In genomic region chr10:70579234-70580002, GRCh38 we compare ENCODE assay signal across 11 cellular contexts. TPM values are rescaled to one million over a fixed set of nuclear protein-coding genes. Genes with fewer than 3 reads are reported as not detected.
DNase-seq lines count a peak whose midpoint lies in the region; ATAC-seq, FAIRE-seq and TF ChIP-seq lines count a peak whose summit lies in the region.
"Had no signal": no experiment of that assay in that cellular context is flagged by ENCODE, and none has a peak within 500 bp of the region (broad histone marks: within the 10 kb centered on the region; RNA-seq: fewer than 3 reads in every experiment).

No MANE protein-coding gene starts in this region.

- TF ChIP-seq CTCF in RWPE2 (IDR thresholded peaks at IDR 0.05; ENCODE audit: poor library complexity, severe bottlenecking), result no peak

- H2AFZ ChIP-seq in ACC112 (ENCODE audit: low read length, unreplicated experiment), result peak overlapping the region; percentile 90

- H3K9me3 ChIP-seq in RWPE2 (ENCODE audit: severe bottlenecking), result no peaks in the 10 kb centered on the region
- H3K9me3 ChIP-seq in effector memory CD4-positive, alpha-beta T cell (ENCODE audit: control insufficient read depth, low read length), result no peaks in the 10 kb centered on the region

- H3K27me3 ChIP-seq in ACC112 (ENCODE audit: insufficient read depth, low read length), result no peaks in the 10 kb centered on the region
- no peaks in the 10 kb centered on the region for H3K27me3 ChIP-seq in RWPE2 (ENCODE audit: insufficient read depth, poor library complexity, severe bottlenecking)
- H3K27me3 ChIP-seq in effector memory CD4-positive, alpha-beta T cell (replicated peaks; ENCODE audit: control insufficient read depth, insufficient read depth, low read length, poor library complexity, severe bottlenecking), result no peaks in the 10 kb centered on the region

- H3K36me3 ChIP-seq in ACC112 (ENCODE audit: insufficient read depth, low read length) (no peaks in the 10 kb centered on the region), RWPE2 (ENCODE audit: low read depth) (no peaks in the 10 kb centered on the region)
- no peaks in the 10 kb centered on the region for H3K36me3 ChIP-seq in effector memory CD4-positive, alpha-beta T cell (ENCODE audit: control insufficient read depth, insufficient read depth, low read length)

- H3K27ac ChIP-seq in ACC112 (ENCODE audit: low read depth, low read length), result peak overlapping the region; percentile 28; the same call in 1 of the 2 replicates
- peak overlapping the region; percentile 23 for H3K27ac ChIP-seq in RWPE2 (ENCODE audit: poor library complexity, severe bottlenecking)
- no peak overlapping the region for H3K27ac ChIP-seq in effector memory CD4-positive, alpha-beta T cell (ENCODE audit: insufficient read depth, low read length, poor library complexity, severe bottlenecking)

- H3K4me3 ChIP-seq in ACC112 (ENCODE audit: low read depth, low read length) (0 out of 2 replicates have a peak overlapping the region, but pooled peaks have one; percentile 23), RWPE2 (ENCODE audit: severe bottlenecking) (no peak overlapping the region)
- no peak overlapping the region for H3K4me3 ChIP-seq in effector memory CD4-positive, alpha-beta T cell (ENCODE audit: insufficient read depth, low read depth, low read length, poor library complexity, severe bottlenecking)

- DNase-seq in GM12892 (ENCODE audit: insufficient read length), result no peak
- peak; percentile 6 for DNase-seq in RWPE2 (ENCODE audit: low spot score)
- peak; percentile 49 for DNase-seq in iPS-NIHi11 (ENCODE audit: low spot score)
- no peak for DNase-seq in cerebellar cortex (ENCODE audit: low spot score)
- DNase-seq in effector memory CD4-positive, alpha-beta T cell, result no peak
- DNase-seq: cortex of kidney, NCI-H1436, Right ventricle myocardium superior had no signal

- FAIRE-seq in GM12892 (lab: Jason Lieb, UNC), result peak; percentile 81

- ATAC-seq in RWPE2 (ENCODE audit: low read depth) (no peak), HG03039 (IDR thresholded peaks at IDR 0.05; ENCODE audit: unreplicated experiment) (no peak), HG03521 (IDR thresholded peaks at IDR 0.05; ENCODE audit: unreplicated experiment) (no peak)

- H3K79me2 ChIP-seq in ACC112 (ENCODE audit: control insufficient read depth, insufficient read depth, low read length, unreplicated experiment), result no peaks in the 10 kb centered on the region

- TF ChIP-seq POLR2A in GM12892 (IDR thresholded peaks at IDR 0.05; ENCODE audit: low read depth, low read length), result no peak

- peaks cover 31% of the 10 kb centered on the region for H3K4me1 ChIP-seq in ACC112 (ENCODE audit: control insufficient read depth, insufficient read depth, low read length, unreplicated experiment)
- peaks cover 21% of the 10 kb centered on the region for H3K4me1 ChIP-seq in RWPE2 (ENCODE audit: insufficient read depth, poor library complexity, severe bottlenecking)
- H3K4me1 ChIP-seq in effector memory CD4-positive, alpha-beta T cell (ENCODE audit: control insufficient read depth, insufficient read depth, low read length, poor library complexity, severe bottlenecking), result peaks cover 37% of the 10 kb centered on the region

RNA-seq across cellular contexts. Expression of gene PRF1, which starts 23.1 kb away (rescaled TPM):
- polyA plus RNA-seq in GM12892 (2012; ENCODE audit: missing spikeins), result 2.7 TPM

Comparison
In these comparisons a context has a peak if more than half of its experiments do, and no peak if none do; other contexts are left out.
1. DNase-seq: peak in RWPE2 (single experiment) and iPS-NIHi11 (single experiment); none in GM12892 (single experiment), cerebellar cortex (single experiment) and effector memory CD4-positive, alpha-beta T cell (0 of 3).